21 cellular contexts compared by ENCODE assay signal in the genomic region with DNA sequence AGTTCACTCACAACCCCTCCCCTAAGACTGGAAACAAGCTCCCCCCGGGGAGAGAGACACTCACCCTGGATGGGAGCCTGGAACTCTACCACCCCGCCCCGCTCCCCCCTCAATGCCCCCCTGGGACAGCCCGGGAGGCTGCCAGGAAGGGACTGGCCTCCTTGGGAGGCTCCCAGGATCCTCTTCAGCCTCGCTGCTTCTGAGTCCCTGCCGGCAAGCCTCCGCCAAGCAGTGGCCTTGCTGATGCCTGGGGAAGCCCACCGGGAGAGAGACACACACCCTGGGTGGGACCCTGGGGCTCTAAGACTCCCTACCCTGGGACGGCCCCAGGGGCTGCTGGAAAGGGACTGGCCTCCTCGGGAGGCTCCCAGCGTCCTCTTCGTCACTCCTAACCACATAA. TPM values are rescaled to one million over a fixed set of nuclear protein-coding genes. Genes with fewer than 3 reads are reported as not detected.
DNase-seq lines count a peak whose midpoint lies in the region; ATAC-seq, FAIRE-seq and TF ChIP-seq lines count a peak whose summit lies in the region.
"Had no signal": no experiment of that assay in that cellular context is flagged by ENCODE, and none has a peak within 500 bp of the region (broad histone marks: within the 10 kb centered on the region; RNA-seq: fewer than 3 reads in every experiment).

No MANE protein-coding gene starts in this region.

- no peak overlapping the region for H3K27ac ChIP-seq in kidney (ENCODE audit: low read depth in 2 of 2, low read length in 2 of 2)
- H3K27ac ChIP-seq: HL-60, SJCRH30 had no signal

- H3K4me1 ChIP-seq in kidney (ENCODE audit: control insufficient read depth in 1 of 2, insufficient read depth in 1 of 2, low read depth in 1 of 2, low read length in 2 of 2) = no peaks in the 10 kb centered on the region
- H3K4me1 ChIP-seq: SJCRH30 had no signal

- H3K36me3 ChIP-seq in MG63 (peaks cover 2% of the 10 kb centered on the region; the same call in 1 of the 2 replicates), kidney (ENCODE audit: control insufficient read depth in 1 of 2, insufficient read depth in 2 of 2, low read length in 2 of 2) (no peaks in the 10 kb centered on the region)
- H3K36me3 ChIP-seq: SJCRH30 had no signal

- no peak for FAIRE-seq in kidney (lab: Jason Lieb, UNC)
- FAIRE-seq: HTR-8/SVneo had no signal

- H3K27me3 ChIP-seq in MG63 = no peaks in the 10 kb centered on the region

- peak; percentile 21 for DNase-seq in D341Med (ENCODE audit: low spot score)
- DNase-seq in MG63 = peak; percentile 36
- DNase-seq in kidney = peak; percentile 74
- DNase-seq in posterior vena cava (ENCODE audit: low spot score) = peak; percentile 81
- DNase-seq in kidney tubule cell (ENCODE audit: low spot score) = no peak
- DNase-seq in UCSD-AML1 (lab: John Stamatoyannopoulos, UW; ENCODE audit: unreplicated experiment) = no peak
- DNase-seq in NCI-H1417 (lab: John Stamatoyannopoulos, UW) = no peak
- DNase-seq: DND-41, GOT3, IMR-90, Karpas-422, NCI-H1048, NCI-H146, NCI-H2029 treated with DMSO at 0.1 percent for 48 hours, NCI-H2171, NCI-H526, SJCRH30 had no signal

- no peak for ATAC-seq in GM21737 (IDR thresholded peaks at IDR 0.05; ENCODE audit: unreplicated experiment)

- H3K4me3 ChIP-seq in MG63 = no peak overlapping the region
- no peak overlapping the region for H3K4me3 ChIP-seq in kidney (ENCODE audit: low read length in 2 of 2)
- H3K4me3 ChIP-seq: SJCRH30 had no signal

- no peak for TF ChIP-seq CTCF in kidney (IDR thresholded peaks at IDR 0.05; ENCODE audit: borderline replicate concordance, extremely low read depth, insufficient read depth)

- H3K9me3 ChIP-seq in MG63 (no peaks in the 10 kb centered on the region), kidney (ENCODE audit: control insufficient read depth in 1 of 2, low read length in 2 of 2) (no peaks in the 10 kb centered on the region)
- H3K9me3 ChIP-seq: SJCRH30 had no signal

- H3K9ac ChIP-seq in kidney (ENCODE audit: low read length in 2 of 2) = no peak overlapping the region

- intact Hi-C loops in kidney (cut with DNase I) (no loop called here), posterior vena cava (cut with DNase I) (no loop called here)

RNA-seq across cellular contexts. Expression of gene CPEB1, which starts 33.4 kb away (rescaled TPM):
- 14.1 and 32.7 TPM in 2 replicates for total RNA-seq in MG63 (2014; rRNA removed; shearing (Covaris generic); ENCODE audit: low replicate concordance)
- total RNA-seq in kidney (1.4 TPM), posterior vena cava (1 to 10 TPM; 5.0 to 8.0 TPM)
- 1.6 TPM for polyA plus RNA-seq in kidney (ENCODE audit: insufficient read depth, low read depth, low replicate concordance)
- total RNA-seq: MCF 10A had no signal

Comparison
In these comparisons a context has a peak if more than half of its experiments do, and no peak if none do; other contexts are left out.
1. DNase-seq: peak in D341Med (single experiment), MG63 (single experiment), kidney (single experiment) and posterior vena cava (single experiment); none in kidney tubule cell (single experiment), UCSD-AML1 (single experiment) and NCI-H1417 (0 of 3).